ENCODE assay signal across 17 cellular contexts in genomic region chr10:74928742-74929191, GRCh38.
DNase-seq lines count a peak whose midpoint lies in the region; ATAC-seq and TF ChIP-seq lines count a peak whose summit lies in the region.
"Had no signal": no experiment of that assay in that cellular context is flagged by ENCODE, and none has a peak within 500 bp of the region (broad histone marks: within the 10 kb centered on the region; RNA-seq: fewer than 3 reads in every experiment).

No MANE protein-coding gene starts in this region.

- no peaks in the 10 kb centered on the region for H3K36me3 Mint-ChIP-seq in Calu3 (ENCODE audit: insufficient read depth, unreplicated experiment)
- H3K36me3 Mint-ChIP-seq: activated CD4-positive, alpha-beta memory T cell treated with anti-CD3 and anti-CD28 coated beads for 36 hours had no signal

- intact Hi-C loops in Calu3 (cut with micrococcal nuclease; ENCODE audit: unreplicated experiment) = no loop called here
- intact Hi-C loops in stomach (cut with DNase I; ENCODE audit: low total_unique reads) = no loop called here

- TF ChIP-seq EP300 in gastroesophageal sphincter (IDR thresholded peaks at IDR 0.05) (no peak), stomach (IDR thresholded peaks at IDR 0.05) (no peak)

- no peak overlapping the region for H3K4me3 Mint-ChIP-seq in Calu3 (ENCODE audit: low read depth, unreplicated experiment)
- H3K4me3 Mint-ChIP-seq: activated CD4-positive, alpha-beta memory T cell treated with anti-CD3 and anti-CD28 coated beads for 36 hours; endodermal cell had no signal

- H3K36me3 ChIP-seq in gastroesophageal sphincter = no peaks in the 10 kb centered on the region
- H3K36me3 ChIP-seq in stomach = no peaks in the 10 kb centered on the region
- H3K36me3 ChIP-seq: spleen had no signal

- H3K9me3 Mint-ChIP-seq in Calu3 (ENCODE audit: low read depth, unreplicated experiment) = no peaks in the 10 kb centered on the region
- H3K9me3 Mint-ChIP-seq: activated CD4-positive, alpha-beta memory T cell treated with anti-CD3 and anti-CD28 coated beads for 36 hours; activated T-helper 2 cell treated with anti-CD3 and anti-CD28 coated beads, Interferon-gamma antibody, Interleukin-2, Interleukin-4, amounts not matched to agents 10 μg/mL and 5 μg/mL and 100 μg/mL, durations not matched to agents 14 hours and 24 hours and 36 hours; endodermal cell had no signal

- no peak for DNase-seq in Calu3
- DNase-seq in amniotic epithelial cell (ENCODE audit: low read depth) = peak; percentile 85
- no peak for DNase-seq in stomach
- no peak for DNase-seq in NCI-H510A (lab: John Stamatoyannopoulos, UW)
- DNase-seq in COLO829 (ENCODE audit: low spot score) = no peak
- DNase-seq in stimulated activated CD4-positive, alpha-beta T cell treated with anti-CD3 and anti-CD28 coated beads, Interleukin-4, amount 100 ng/mL, for 4 hours = no peak
- DNase-seq: activated CD4-positive, alpha-beta memory T cell treated with anti-CD3 and anti-CD28 coated beads for 36 hours; aorta; endodermal cell; NCI-H2029 treated with DMSO at 0.1 percent for 48 hours; Right ventricle myocardium superior; spleen; T-helper 9 cell had no signal

- peaks cover 39% of the 10 kb centered on the region for H3K4me1 Mint-ChIP-seq in Calu3 (ENCODE audit: low read depth, unreplicated experiment)

- peaks cover 36 to 99% (median 39%) of the 10 kb centered on the region in 3 donors for H3K4me1 ChIP-seq in gastroesophageal sphincter
- H3K4me1 ChIP-seq in stomach = peaks cover 46 to 100% (median 83%) of the 10 kb centered on the region in 4 donors

- TF ChIP-seq POLR2A in gastroesophageal sphincter (IDR thresholded peaks at IDR 0.05) = no peak
- TF ChIP-seq POLR2A in stomach (IDR thresholded peaks at IDR 0.05) = no peak

- CTCF ChIA-PET in Calu3 (lab: Charles Lee) = no interaction called here

- TF ChIP-seq CTCF in Calu3 (IDR thresholded peaks at IDR 0.05; ENCODE audit: unreplicated experiment) (no peak), gastroesophageal sphincter (IDR thresholded peaks at IDR 0.05) (no peak), stomach (IDR thresholded peaks at IDR 0.05) (no peak)

- H3K27ac Mint-ChIP-seq in Calu3 (ENCODE audit: unreplicated experiment) = peak overlapping the region; percentile 83
- H3K27ac Mint-ChIP-seq: activated CD4-positive, alpha-beta memory T cell treated with anti-CD3 and anti-CD28 coated beads for 36 hours; activated T-helper 2 cell treated with anti-CD3 and anti-CD28 coated beads, Interferon-gamma antibody, Interleukin-2, Interleukin-4, amounts not matched to agents 10 μg/mL and 5 μg/mL and 100 μg/mL, durations not matched to agents 14 hours and 24 hours and 36 hours; endodermal cell had no signal

- H3K27me3 ChIP-seq in gastroesophageal sphincter (no peaks in the 10 kb centered on the region), stomach (no peaks in the 10 kb centered on the region)
- H3K27me3 ChIP-seq: BLaER1 treated with 17β-estradiol and CSF1 and Interleukin-3, amounts not matched to agents 10 nM and 100 nM; spleen had no signal

- BruUV-seq in Calu3 (replicated peaks; lab: Mats Ljungman, UMichigan) = no TSS peak

- H3K4me3 ChIP-seq in gastroesophageal sphincter = no peak overlapping the region
- H3K4me3 ChIP-seq in stomach = no peak overlapping the region
- H3K4me3 ChIP-seq: BLaER1 treated with 17β-estradiol and CSF1 and Interleukin-3, amounts not matched to agents 10 nM and 100 nM; spleen had no signal

- WGBS in gastroesophageal sphincter (ENCODE audit: low coverage in 1 of 2), 2 donors = 15 to 30% methylated on average over 2 of the region's 2 CpGs
- WGBS in stomach, 5 donors = 33 to 50% (median 46%) methylated on average over 2 of the region's 2 CpGs

- ATAC-seq in gastroesophageal sphincter = peak; percentile 37
- no peak for ATAC-seq in HG03095 (IDR thresholded peaks at IDR 0.05; ENCODE audit: unreplicated experiment)

- H3K9me3 ChIP-seq in gastroesophageal sphincter = no peaks in the 10 kb centered on the region
- no peaks in the 10 kb centered on the region for H3K9me3 ChIP-seq in stomach
- H3K9me3 ChIP-seq: BLaER1 treated with 17β-estradiol and CSF1 and Interleukin-3, amounts not matched to agents 10 nM and 100 nM; spleen had no signal

- H3K27me3 Mint-ChIP-seq in Calu3 (ENCODE audit: unreplicated experiment) = no peaks in the 10 kb centered on the region
- H3K27me3 Mint-ChIP-seq: activated CD4-positive, alpha-beta memory T cell treated with anti-CD3 and anti-CD28 coated beads for 36 hours had no signal

- H3K27ac ChIP-seq in gastroesophageal sphincter = peak overlapping the region; percentile 25 to 87 (median 84)
- H3K27ac ChIP-seq in stomach = peak overlapping the region in 4 of 5 donors; percentile 8 to 87 (median 76)
- H3K27ac ChIP-seq: BLaER1 treated with 17β-estradiol and CSF1 and Interleukin-3, amounts not matched to agents 10 nM and 100 nM; spleen had no signal
